Comparison of ENCODE assay signal across 25 cellular contexts in the genomic region with DNA sequence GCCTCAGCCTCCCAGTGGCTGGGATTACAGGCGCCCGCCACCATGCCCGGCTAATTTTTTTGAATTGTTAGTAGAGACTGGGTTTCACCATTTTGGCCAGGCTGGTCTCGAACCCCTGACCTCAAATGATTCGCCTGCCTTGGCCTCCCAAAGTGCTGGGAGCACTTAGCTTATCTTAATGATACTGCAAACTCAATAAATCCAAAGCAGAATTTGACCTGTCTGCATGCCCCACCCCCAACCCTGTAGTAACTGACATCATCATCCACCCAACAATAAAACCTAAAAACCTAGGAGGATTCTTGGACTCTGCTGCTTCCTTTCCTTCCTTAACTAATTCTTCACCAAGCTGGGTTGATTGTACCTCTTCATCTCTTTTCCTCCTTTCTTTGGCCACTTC.
"Had no signal": no experiment of that assay in that cellular context is flagged by ENCODE, and none has a peak within 500 bp of the region (broad histone marks: within the 10 kb centered on the region; RNA-seq: fewer than 3 reads in every experiment).

No MANE protein-coding gene starts in this region.

- ATAC-seq: activated T-cell treated with anti-CD3 and anti-CD28 coated beads, Interleukin-2, amount 50 U/mL, for 4 hours; heart left ventricle; lower lobe of right lung; naive thymus-derived CD8-positive, alpha-beta T cell; stimulated activated naive CD8-positive, alpha-beta T cell treated with anti-CD3 and anti-CD28 coated beads, Interleukin-15, Interleukin-2, amounts not matched to agents 100 U/mL and 50 U/mL, for 24 hours; upper lobe of right lung had no signal

- H3K4me3 Mint-ChIP-seq: activated naive CD4-positive, alpha-beta T cell treated with anti-CD3 and anti-CD28 coated beads for 36 hours; activated naive CD8-positive, alpha-beta T cell treated with anti-CD3 and anti-CD28 coated beads, Interleukin-2, amount 10 ng/mL, durations not matched to agents 7 days and 5 days; activated T-cell treated with anti-CD3 and anti-CD28 coated beads, Interleukin-2, amount 50 U/mL, for 4 hours; central memory CD8-positive, alpha-beta T cell; T-helper 1 cell treated with Interleukin-12 subunit alpha and Interleukin-12 subunit beta and Interleukin-4 antibody, amounts not matched to agents 30 μg/mL and 1 μg/mL, for 36 hours had no signal

- H3K36me3 ChIP-seq: breast epithelium, prostate gland, upper lobe of right lung had no signal

- H3K4me1 ChIP-seq: breast epithelium, prostate gland, upper lobe of right lung had no signal

- H3K9me3 Mint-ChIP-seq: activated naive CD4-positive, alpha-beta T cell treated with anti-CD3 and anti-CD28 coated beads for 36 hours; activated naive CD8-positive, alpha-beta T cell treated with anti-CD3 and anti-CD28 coated beads, Interleukin-2, amount 10 ng/mL, durations not matched to agents 7 days and 5 days; activated T-cell treated with anti-CD3 and anti-CD28 coated beads, Interleukin-2, amount 50 U/mL, for 4 hours; central memory CD8-positive, alpha-beta T cell; naive thymus-derived CD8-positive, alpha-beta T cell; T-helper 1 cell treated with Interleukin-12 subunit alpha and Interleukin-12 subunit beta and Interleukin-4 antibody, amounts not matched to agents 30 μg/mL and 1 μg/mL, for 36 hours had no signal

- H3K9me3 ChIP-seq: breast epithelium, heart left ventricle, lower lobe of right lung, prostate gland, spleen, upper lobe of right lung had no signal

- H3K27me3 ChIP-seq: breast epithelium, dorsolateral prefrontal cortex, heart left ventricle, spleen, upper lobe of right lung had no signal

- H3K27me3 Mint-ChIP-seq: activated naive CD8-positive, alpha-beta T cell treated with anti-CD3 and anti-CD28 coated beads, Interleukin-2, amount 10 ng/mL, durations not matched to agents 7 days and 5 days; central memory CD8-positive, alpha-beta T cell; naive thymus-derived CD8-positive, alpha-beta T cell had no signal

- H3K4me3 ChIP-seq: breast epithelium, dorsolateral prefrontal cortex, heart left ventricle, lower lobe of right lung, prostate gland, spleen, upper lobe of right lung had no signal

- DNase-seq: activated CD4-positive, alpha-beta T cell treated with anti-CD3 and anti-CD28 coated beads for 48 hours; activated CD4-positive, CD25-positive, alpha-beta regulatory T cell; activated CD8-positive, alpha-beta memory T cell treated with anti-CD3 and anti-CD28 coated beads for 24 hours; activated CD8-positive, alpha-beta memory T cell treated with anti-CD3 and anti-CD28 coated beads, Interleukin-2, amount 50 U/mL, for 4 hours; activated effector memory CD4-positive, alpha-beta T cell treated with Interleukin-2 at 50 U/mL for 16 hours; activated naive CD4-positive, alpha-beta T cell treated with anti-CD3 and anti-CD28 coated beads for 36 hours; activated naive CD8-positive, alpha-beta T cell treated with anti-CD3 and anti-CD28 coated beads, Interleukin-2, amount 10 ng/mL, durations not matched to agents 7 days and 5 days; activated T-cell treated with anti-CD3 and anti-CD28 coated beads, Interleukin-2, amount 50 U/mL, for 4 hours; amniotic stem cell; dorsolateral prefrontal cortex; heart left ventricle; lower lobe of right lung; mesendoderm; naive thymus-derived CD8-positive, alpha-beta T cell; spleen; stimulated activated CD4-positive, alpha-beta T cell treated with anti-CD3 and anti-CD28 coated beads, Interleukin-4, amount 100 ng/mL, for 1 hour; stimulated activated naive CD8-positive, alpha-beta T cell treated with anti-CD3 and anti-CD28 coated beads, Interleukin-15, Interleukin-2, amounts not matched to agents 100 U/mL and 50 U/mL, for 24 hours; upper lobe of right lung had no signal

- H3K27ac Mint-ChIP-seq: activated naive CD4-positive, alpha-beta T cell treated with anti-CD3 and anti-CD28 coated beads for 36 hours; activated naive CD8-positive, alpha-beta T cell treated with anti-CD3 and anti-CD28 coated beads, Interleukin-2, amount 10 ng/mL, durations not matched to agents 7 days and 5 days; T-helper 1 cell treated with Interleukin-12 subunit alpha and Interleukin-12 subunit beta and Interleukin-4 antibody, amounts not matched to agents 30 μg/mL and 1 μg/mL, for 36 hours had no signal

- FAIRE-seq: colon, keratinocyte had no signal

- H3K27ac ChIP-seq: breast epithelium, dorsolateral prefrontal cortex, epithelial cell of prostate, heart left ventricle, lower lobe of right lung, prostate gland, spleen, upper lobe of right lung had no signal
